In the genomic region with DNA sequence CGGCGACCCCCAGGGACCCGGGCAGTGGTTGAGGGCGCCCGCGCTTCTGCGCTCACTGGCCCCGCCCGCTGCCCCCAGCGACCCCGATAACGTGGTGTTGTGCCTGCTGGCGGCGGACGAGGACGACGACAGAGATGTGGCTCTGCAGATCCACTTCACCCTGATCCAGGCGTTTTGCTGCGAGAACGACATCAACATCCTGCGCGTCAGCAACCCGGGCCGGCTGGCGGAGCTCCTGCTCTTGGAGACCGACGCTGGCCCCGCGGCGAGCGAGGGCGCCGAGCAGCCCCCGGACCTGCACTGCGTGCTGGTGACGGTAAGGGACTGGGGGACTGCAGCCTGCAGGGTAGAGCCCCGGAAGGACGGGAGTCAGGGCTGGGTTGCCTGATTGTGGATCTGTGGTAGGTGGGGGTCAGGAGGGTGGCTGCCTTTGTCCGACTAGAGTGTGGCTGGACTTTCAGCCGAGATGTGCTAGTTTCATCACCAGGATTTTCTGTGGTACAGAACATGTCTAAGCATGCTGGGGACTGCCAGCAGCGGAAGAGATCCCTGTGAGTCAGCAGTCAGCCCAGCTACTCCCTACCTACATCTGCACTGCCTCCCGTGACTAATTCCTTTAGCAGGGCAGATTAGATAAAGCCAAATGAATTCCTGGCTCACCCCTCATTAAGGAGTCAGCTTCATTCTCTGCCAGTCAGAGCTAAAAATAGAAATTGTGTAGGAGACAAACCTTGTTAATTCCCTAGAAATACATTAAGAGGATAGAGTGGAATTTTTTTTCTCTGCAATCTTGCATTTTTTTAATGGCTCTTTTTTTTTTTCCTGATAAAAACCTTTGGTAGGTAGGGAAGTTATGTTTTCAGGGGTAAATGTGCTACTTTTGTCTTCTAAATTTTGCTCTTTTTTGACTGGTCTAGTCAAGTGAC, we compare ENCODE assay signal across 8 cellular contexts. TPM values are rescaled to one million over a fixed set of nuclear protein-coding genes. Genes with fewer than 3 reads are reported as not detected.
DNase-seq lines count a peak whose midpoint lies in the region; ATAC-seq and TF ChIP-seq lines count a peak whose summit lies in the region.

No MANE protein-coding gene starts in this region.

- peak overlapping the region; percentile 97 for H3K27ac Mint-ChIP-seq in endodermal cell

- 0 to 1% methylated on average over 22 to 42 of the region's 42 CpGs for WGBS in endodermal cell (ENCODE audit: insufficient coverage in 1 of 2, insufficient read length in 1 of 2), 2 experiments

- H3K9me3 ChIP-seq in endodermal cell (ENCODE audit: control insufficient read depth, low read length): no peaks in the 10 kb centered on the region

- peaks cover 37% of the 10 kb centered on the region for H3K4me1 Mint-ChIP-seq in endodermal cell

- no peaks in the 10 kb centered on the region for H3K27me3 Mint-ChIP-seq in endodermal cell (ENCODE audit: insufficient read depth)

- H3K27ac ChIP-seq in endodermal cell (ENCODE audit: low read depth, low read length): peak overlapping the region; percentile 88

- DNase-seq in COLO668 (lab: John Stamatoyannopoulos, UW; ENCODE audit: unreplicated experiment): peak; percentile 92
- peak; percentile 96 for DNase-seq in HS-27A (ENCODE audit: low read depth)
- DNase-seq in NOMO-1 (lab: John Stamatoyannopoulos, UW; ENCODE audit: unreplicated experiment in 2 of 2): peak; percentile 65 to 88
- peak; percentile 18 to 37 (median 18) for DNase-seq in activated CD8-positive, alpha-beta memory T cell treated with anti-CD3 and anti-CD28 coated beads for 48 hours (ENCODE audit: low read depth in 2 of 3, low spot score in 2 of 3)
- peak; percentile 84 for DNase-seq in endodermal cell
- DNase-seq in mesenteric fat pad (ENCODE audit: low spot score): peak; percentile 91
- DNase-seq in stimulated activated CD8-positive, alpha-beta memory T cell treated with anti-CD3 and anti-CD28 coated beads, Interleukin-4, amount 100 ng/mL, for 1 hour (ENCODE audit: low read depth in 2 of 2, low spot score in 1 of 2): peak; percentile 12 to 13

- peak overlapping the region; percentile 92 for H3K4me3 Mint-ChIP-seq in endodermal cell

- ATAC-seq in GM19463 (IDR thresholded peaks at IDR 0.05; ENCODE audit: unreplicated experiment): peak; percentile 31

- TF ChIP-seq CTCF in endodermal cell (conservative IDR thresholded peaks at IDR 0.05): no peak

- H3K9me3 Mint-ChIP-seq in endodermal cell: no peaks in the 10 kb centered on the region

- H3K36me3 ChIP-seq in endodermal cell (ENCODE audit: control insufficient read depth, insufficient read depth, low read length): peaks cover 32% of the 10 kb centered on the region

- H3K4me3 ChIP-seq in endodermal cell (ENCODE audit: low read length): peak overlapping the region; percentile 91

- peaks cover 24% of the 10 kb centered on the region for H3K4me1 ChIP-seq in endodermal cell (ENCODE audit: control insufficient read depth, insufficient read depth, low read length)

- H3K9ac ChIP-seq in endodermal cell (ENCODE audit: extremely low read depth, low read length, poor library complexity, severe bottlenecking): peak overlapping the region; percentile 77

- no peaks in the 10 kb centered on the region for H3K27me3 ChIP-seq in endodermal cell (ENCODE audit: control insufficient read depth, insufficient read depth, low read length, poor library complexity, severe bottlenecking)

- peaks cover 18% of the 10 kb centered on the region for H3K36me3 Mint-ChIP-seq in endodermal cell (ENCODE audit: low read depth)

RNA-seq across cellular contexts. Expression of gene GADD45A, which starts 1.5 kb away (rescaled TPM):
- total RNA-seq in endodermal cell (10 to 100 TPM; 48.0 to 52.4 TPM), mesenteric fat pad (110 TPM)
- 31.4 TPM for polyA plus RNA-seq in endodermal cell (2013, experiment 1 of 2)
- polyA plus RNA-seq in endodermal cell (2013, experiment 2 of 2): 34.8 TPM

Comparison
In these comparisons a context has a peak if more than half of its experiments do, and no peak if none do; other contexts are left out.
1. Peak in every context shown above with its lines: DNase-seq, ATAC-seq, H3K4me3 ChIP-seq and H3K27ac ChIP-seq.
2. DNase-seq: peak in every context shown above with its lines; median percentile 96 in HS-27A; 92 in COLO668; 91 in mesenteric fat pad; 84 in endodermal cell; 76 in NOMO-1; 18 in activated CD8-positive, alpha-beta memory T cell treated with anti-CD3 and anti-CD28 coated beads for 48 hours; 12 in stimulated activated CD8-positive, alpha-beta memory T cell treated with anti-CD3 and anti-CD28 coated beads, Interleukin-4, amount 100 ng/mL, for 1 hour.